In the genomic region with DNA sequence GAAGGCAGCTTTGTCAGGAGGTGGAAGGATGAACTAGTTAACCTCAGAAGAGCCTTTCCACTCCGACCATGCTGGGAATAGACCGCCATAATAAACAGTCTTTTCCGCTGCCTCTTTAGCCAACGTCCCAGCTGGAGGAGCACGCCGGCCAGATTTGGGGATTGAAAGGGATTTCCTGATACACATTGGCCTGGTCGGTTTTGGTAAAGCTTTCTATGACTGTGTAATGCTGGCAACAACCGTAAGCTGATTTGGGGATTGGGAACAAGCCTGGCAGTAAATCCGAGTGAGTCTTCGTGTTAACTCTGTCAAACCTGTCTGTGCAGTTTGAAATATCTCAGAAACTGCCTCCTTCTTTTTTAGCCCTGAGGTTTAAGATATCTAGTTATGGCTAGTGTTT, we compare ENCODE assay signal across 13 cellular contexts.
DNase-seq lines count a peak whose midpoint lies in the region; ATAC-seq, FAIRE-seq and TF ChIP-seq lines count a peak whose summit lies in the region.
"Had no signal": no experiment of that assay in that cellular context is flagged by ENCODE, and none has a peak within 500 bp of the region (broad histone marks: within the 10 kb centered on the region; RNA-seq: fewer than 3 reads in every experiment).

No MANE protein-coding gene starts in this region.

- no peaks in the 10 kb centered on the region for H3K27me3 Mint-ChIP-seq in activated naive CD4-positive, alpha-beta T cell treated with anti-CD3 and anti-CD28 coated beads for 36 hours (ENCODE audit: low read depth)
- H3K27me3 Mint-ChIP-seq in memory B cell, result no peaks in the 10 kb centered on the region

- SMC1A ChIA-PET in GM12878 (lab: Charles Lee; ENCODE audit: uncharacterized antibody, unreplicated experiment), result interaction anchor here (0.7 to 19.9 kb wide), 12 partner anchors 7 to 114 kb away, joined by 3 to 357 read pairs (median 4); no protein-coding TSS in a partner anchor

- peak overlapping the region; percentile 87 for H3K4me3 Mint-ChIP-seq in activated naive CD4-positive, alpha-beta T cell treated with anti-CD3 and anti-CD28 coated beads for 36 hours
- H3K4me3 Mint-ChIP-seq in memory B cell, result no peak overlapping the region

- peaks cover 95% of the 10 kb centered on the region for H3K36me3 Mint-ChIP-seq in activated naive CD4-positive, alpha-beta T cell treated with anti-CD3 and anti-CD28 coated beads for 36 hours (ENCODE audit: low read depth)
- H3K36me3 Mint-ChIP-seq in memory B cell, result peaks cover 2% of the 10 kb centered on the region

- H3K36me3 ChIP-seq in GM12878 (ENCODE audit: control insufficient read depth in 2 of 2, insufficient read depth in 2 of 2, low read length in 1 of 2) (no peaks in the 10 kb centered on the region; a peak in 1 of 4 replicates), thymus (ENCODE audit: control insufficient read depth, insufficient read depth) (peaks cover 27% of the 10 kb centered on the region)

- 93% methylated on average over 10 of the region's 10 CpGs for WGBS in GM12878 (ENCODE audit: insufficient coverage, insufficient replicate concordance, low lambda C conversion rate, missing lambda C conversion rate)
- 89% methylated on average over 10 of the region's 10 CpGs for WGBS in thymus

- H3K27ac ChIP-seq in GM12878 (ENCODE audit: control insufficient read depth, insufficient read depth), result peak overlapping the region; percentile 36; the same call in 1 of the 2 replicates
- H3K27ac ChIP-seq in thymus (ENCODE audit: low read depth), result peak overlapping the region; percentile 86

- no peak for TF ChIP-seq RAD21 in GM12878 (IDR thresholded peaks at IDR 0.05; ENCODE audit: insufficient read depth, low read depth, low read length)

- FAIRE-seq in GM12878 (lab: Jason Lieb, UNC), result no peak

- no peaks in the 10 kb centered on the region for H4K20me1 ChIP-seq in GM12878 (ENCODE audit: control insufficient read depth, insufficient read depth)

- H3K9me3 Mint-ChIP-seq in activated naive CD4-positive, alpha-beta T cell treated with anti-CD3 and anti-CD28 coated beads for 36 hours, result no peaks in the 10 kb centered on the region
- no peaks in the 10 kb centered on the region for H3K9me3 Mint-ChIP-seq in memory B cell

- CTCF ChIA-PET in activated naive CD4-positive, alpha-beta T cell treated with anti-CD3 and anti-CD28 coated beads for 36 hours (lab: Charles Lee), result interaction anchor here (1.0 to 1.8 kb wide), 2 partner anchors 10 to 25 kb away, joined by 3 to 4 read pairs; no protein-coding TSS in a partner anchor
- CTCF ChIA-PET in GM12878 (lab: Yijun Ruan, JAX), result interaction anchor here (0.7 to 2.2 kb wide), 5 partner anchors 22 to 339 kb away, joined by 3 to 5 read pairs (median 4); no protein-coding TSS in a partner anchor

- no peaks in the 10 kb centered on the region for H3K27me3 ChIP-seq in GM12878 (replicated peaks in 1 of 2; ENCODE audit: control insufficient read depth in 2 of 2, insufficient read depth in 2 of 2, low read length in 1 of 2)
- no peaks in the 10 kb centered on the region for H3K27me3 ChIP-seq in thymus (ENCODE audit: control insufficient read depth, insufficient read depth)

- no TSS peak for BruUV-seq in GM12878 (replicated peaks; lab: Mats Ljungman, UMichigan)

- TF ChIP-seq EP300 in GM12878 (IDR thresholded peaks at IDR 0.05; ENCODE audit: borderline replicate concordance in 1 of 2, control insufficient read depth in 1 of 2, low read depth in 2 of 2, low read length in 2 of 2), result no peak

- no peak overlapping the region for H3K9ac ChIP-seq in GM12878 (ENCODE audit: control insufficient read depth, insufficient read depth, low read length)

- in situ Hi-C loops in GM12878 (cut with MboI), result no loop called here

- TF ChIP-seq POLR2A in GM12878 (IDR thresholded peaks at IDR 0.05; ENCODE audit: low read depth, low read length), result no peak

- TF ChIP-seq CTCF in GM12878 (IDR thresholded peaks at IDR 0.05 in 2 of 3, conservative IDR thresholded peaks at IDR 0.05 in 1 of 3; ENCODE audit: control insufficient read depth in 2 of 3, extremely low read depth in 1 of 3, insufficient read depth in 1 of 3, low read depth in 3 of 3, low read length in 3 of 3), result no peak

- H3K27ac Mint-ChIP-seq in activated naive CD4-positive, alpha-beta T cell treated with anti-CD3 and anti-CD28 coated beads for 36 hours, result peak overlapping the region; percentile 98
- H3K27ac Mint-ChIP-seq in memory B cell, result peak overlapping the region; percentile 39

- POLR2A ChIA-PET in GM12878 (lab: Charles Lee), result interaction anchor here (19.9 to 35.4 kb wide), 3 partner anchors 1 to 28 kb away, joined by 339 to 875 read pairs (median 875); no protein-coding TSS in a partner anchor

- H2AFZ ChIP-seq in GM12878 (ENCODE audit: control insufficient read depth, low read depth, low read length), result no peak overlapping the region

- DNase-seq in activated naive CD4-positive, alpha-beta T cell treated with anti-CD3 and anti-CD28 coated beads for 36 hours, result no peak
- DNase-seq in activated naive CD4-positive, alpha-beta T cell treated with Interleukin-2 at 50 U/mL for 16 hours, result no peak
- DNase-seq in GM12878 (ENCODE audit: low read depth, low spot score) (no peak), memory B cell (ENCODE audit: low spot score in 2 of 2) (no peak), NCI-H1417 (lab: John Stamatoyannopoulos, UW) (no peak), GDM1 (lab: John Stamatoyannopoulos, UW) (no peak)
- DNase-seq: GF-D8; islet precursor cell; NCI-H1694 treated with DMSO at 0.1 percent for 48 hours; NK-92 treated with Interleukin-12 subunit alpha and Interleukin-12 subunit beta, amount 100 ng/mL, for 24 hours; stimulated activated CD4-positive, alpha-beta T cell treated with anti-CD3 and anti-CD28 coated beads, Interleukin-2, amount 100 ng/mL, for 48 hours had no signal

- H3K4me3 ChIP-seq in GM12878 (no peak overlapping the region), thymus (ENCODE audit: low read length) (peak overlapping the region; percentile 44)

- ATAC-seq in GM12878 (no peak), memory B cell (ENCODE audit: low read depth) (no peak), HG02763 (IDR thresholded peaks at IDR 0.05; ENCODE audit: unreplicated experiment) (no peak)

- no peak overlapping the region; the same call in 1 of the 2 replicates for H3K4me2 ChIP-seq in GM12878 (ENCODE audit: control insufficient read depth, insufficient read depth)

- H3K4me1 Mint-ChIP-seq in activated naive CD4-positive, alpha-beta T cell treated with anti-CD3 and anti-CD28 coated beads for 36 hours (ENCODE audit: low read depth), result peaks cover 33% of the 10 kb centered on the region
- peaks cover 38% of the 10 kb centered on the region for H3K4me1 Mint-ChIP-seq in memory B cell

- RAD21 ChIA-PET in GM12878 (lab: Charles Lee; ENCODE audit: unreplicated experiment), result interaction anchor here (1.0 to 27.9 kb wide), 5 partner anchors 6 to 68 kb away, joined by 3 to 797 read pairs (median 83); no protein-coding TSS in a partner anchor

- H3K4me1 ChIP-seq in GM12878 (ENCODE audit: control insufficient read depth, insufficient read depth, low read length), result peaks cover 41% of the 10 kb centered on the region
- peaks cover 23% of the 10 kb centered on the region for H3K4me1 ChIP-seq in thymus (ENCODE audit: control insufficient read depth, insufficient read depth, low read length)

- peaks cover 30% of the 10 kb centered on the region for H3K79me2 ChIP-seq in GM12878 (ENCODE audit: control insufficient read depth, insufficient read depth, low read length)

- intact Hi-C loops in activated naive CD4-positive, alpha-beta T cell treated with anti-CD3 and anti-CD28 coated beads for 36 hours (cut with micrococcal nuclease), result loop anchor here (10.0 kb wide), 1 partner anchor 277 kb away; no protein-coding TSS in a partner anchor
- intact Hi-C loops in GM12878 (cut with micrococcal nuclease; ENCODE audit: unreplicated experiment), result no loop called here

- no peaks in the 10 kb centered on the region; the same call in 2 of the 3 replicates for H3K9me3 ChIP-seq in GM12878 (replicated peaks; ENCODE audit: control insufficient read depth, insufficient read depth, low read length)
- H3K9me3 ChIP-seq in thymus (ENCODE audit: control insufficient read depth), result no peaks in the 10 kb centered on the region

TF ChIP-seq in GM12878, 131 proteins besides CTCF, POLR2A, EP300 and RAD21:
- TF ChIP-seq JUNB (IDR thresholded peaks at IDR 0.05) (no peak), IRF5 (IDR thresholded peaks at IDR 0.05; ENCODE audit: borderline replicate concordance) (no peak), SMC3 (IDR thresholded peaks at IDR 0.05; ENCODE audit: borderline replicate concordance, low read length) (no peak), CHD4 (IDR thresholded peaks at IDR 0.05) (no peak), SMAD5 (IDR thresholded peaks at IDR 0.05; ENCODE audit: low read depth) (no peak), NR2C2 (IDR thresholded peaks at IDR 0.05; ENCODE audit: borderline replicate concordance, control insufficient read depth, insufficient read length, low read depth) (no peak), EED (IDR thresholded peaks at IDR 0.05; ENCODE audit: low read depth) (no peak)
